Comparison of ENCODE assay signal across 9 cellular contexts in the genomic region with DNA sequence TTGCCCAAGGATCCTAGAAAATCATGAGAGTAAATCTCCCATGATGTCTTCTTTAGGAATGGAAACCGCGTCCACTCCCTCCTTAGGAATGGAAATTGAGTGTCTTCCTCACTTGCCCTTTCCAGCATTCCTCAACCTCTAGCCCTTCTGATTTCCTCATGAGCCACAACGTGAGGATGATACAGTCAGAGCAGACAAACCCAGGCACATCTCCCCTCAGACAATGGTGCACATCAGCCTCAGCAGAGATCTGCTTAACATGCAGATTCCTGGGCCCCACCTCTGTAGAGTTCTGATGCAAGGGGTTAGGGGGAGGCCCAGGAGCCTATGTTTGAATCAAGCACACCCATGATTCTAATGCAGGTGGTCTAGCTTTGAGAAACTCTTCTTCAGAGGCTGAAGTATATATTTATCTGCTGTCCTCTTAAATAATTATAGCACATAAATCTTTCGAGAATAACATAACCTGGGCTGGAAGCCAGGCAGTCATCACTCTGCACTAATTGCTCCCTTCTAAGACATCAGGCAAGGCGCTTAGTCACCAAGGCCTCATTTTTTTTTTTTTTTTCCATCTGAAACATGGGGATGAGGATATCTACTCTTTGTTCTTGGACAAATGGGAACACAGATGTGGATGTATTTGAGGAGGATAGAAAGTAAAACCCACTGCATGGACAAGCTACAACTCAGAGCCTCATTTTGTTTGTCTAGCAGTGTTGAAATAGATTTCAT.
DNase-seq lines count a peak whose midpoint lies in the region; ATAC-seq and TF ChIP-seq lines count a peak whose summit lies in the region.
"Had no signal": no experiment of that assay in that cellular context is flagged by ENCODE, and none has a peak within 500 bp of the region (broad histone marks: within the 10 kb centered on the region; RNA-seq: fewer than 3 reads in every experiment).

No MANE protein-coding gene starts in this region.

- no peak overlapping the region for H3K4me3 Mint-ChIP-seq in glutamatergic neuron (ENCODE audit: unreplicated experiment)
- no peak overlapping the region for H3K4me3 Mint-ChIP-seq in activated naive CD8-positive, alpha-beta T cell treated with anti-CD3 and anti-CD28 coated beads for 36 hours
- H3K4me3 Mint-ChIP-seq: B cell had no signal

- peaks cover 0 to 62% (median 14%) of the 10 kb centered on the region in 9 donors for H3K36me3 ChIP-seq in heart right ventricle

- H3K4me1 Mint-ChIP-seq in glutamatergic neuron (ENCODE audit: low read depth, unreplicated experiment), result peaks cover 32% of the 10 kb centered on the region
- H3K4me1 Mint-ChIP-seq in activated naive CD8-positive, alpha-beta T cell treated with anti-CD3 and anti-CD28 coated beads for 36 hours, result no peaks in the 10 kb centered on the region
- H3K4me1 Mint-ChIP-seq: B cell had no signal

- TF ChIP-seq CTCF in heart right ventricle (IDR thresholded peaks at IDR 0.05) (no peak), glutamatergic neuron (IDR thresholded peaks at IDR 0.05; ENCODE audit: partially characterized antibody, unreplicated experiment) (no peak)

- no peaks in the 10 kb centered on the region for H3K9me3 ChIP-seq in heart right ventricle

- peaks cover 5% of the 10 kb centered on the region for H3K9me3 Mint-ChIP-seq in glutamatergic neuron (ENCODE audit: unreplicated experiment)
- H3K9me3 Mint-ChIP-seq in activated naive CD8-positive, alpha-beta T cell treated with anti-CD3 and anti-CD28 coated beads for 36 hours, result no peaks in the 10 kb centered on the region

- peak overlapping the region in 2 of 10 donors; percentile 8 to 33 for H3K27ac ChIP-seq in heart right ventricle

- ATAC-seq in heart right ventricle, result peak in 5 of 8 donors; percentile 28 to 62 (median 38)
- no peak for ATAC-seq in Right ventricle myocardium inferior
- ATAC-seq in SK-N-SH treated with all-trans-retinoic acid at 6 μM for 48 hours, result peak; percentile 80

- DNase-seq in heart right ventricle (no peak), Right ventricle myocardium inferior (ENCODE audit: missing footprints) (no peak), glutamatergic neuron (no peak), 8988T (no peak), COLO668 (lab: John Stamatoyannopoulos, UW; ENCODE audit: unreplicated experiment) (no peak), GM19238 (ENCODE audit: insufficient read length, low spot score) (no peak)
- DNase-seq in activated naive CD8-positive, alpha-beta T cell treated with anti-CD3 and anti-CD28 coated beads for 36 hours, result no peak

- peaks cover 0 to 27% (median 15%) of the 10 kb centered on the region in 9 donors for H3K4me1 ChIP-seq in heart right ventricle

- WGBS in heart right ventricle, 2 donors, result 64 to 67% methylated on average over 5 of the region's 5 CpGs

- peaks cover 8% of the 10 kb centered on the region for H3K36me3 Mint-ChIP-seq in glutamatergic neuron (ENCODE audit: unreplicated experiment)
- no peaks in the 10 kb centered on the region for H3K36me3 Mint-ChIP-seq in activated naive CD8-positive, alpha-beta T cell treated with anti-CD3 and anti-CD28 coated beads for 36 hours

- intact Hi-C loops in heart right ventricle (cut with DNase I) (loop anchor here in 2 of 10 donors (5.0 to 10.0 kb wide), 2 partner anchors 44 to 109 kb away; no protein-coding TSS in a partner anchor), Right ventricle myocardium inferior (cut with DNase I) (no loop called here)

- peak overlapping the region; percentile 93 for H3K27ac Mint-ChIP-seq in glutamatergic neuron (ENCODE audit: unreplicated experiment)
- no peak overlapping the region for H3K27ac Mint-ChIP-seq in activated naive CD8-positive, alpha-beta T cell treated with anti-CD3 and anti-CD28 coated beads for 36 hours
- H3K27ac Mint-ChIP-seq: B cell had no signal

- H3K4me3 ChIP-seq in heart right ventricle, result no peak overlapping the region

- no peaks in the 10 kb centered on the region for H3K27me3 ChIP-seq in heart right ventricle

- peaks cover 5% of the 10 kb centered on the region for H3K27me3 Mint-ChIP-seq in glutamatergic neuron (ENCODE audit: unreplicated experiment)
- peaks cover 3% of the 10 kb centered on the region for H3K27me3 Mint-ChIP-seq in activated naive CD8-positive, alpha-beta T cell treated with anti-CD3 and anti-CD28 coated beads for 36 hours
- H3K27me3 Mint-ChIP-seq: B cell had no signal

TF ChIP-seq in SK-N-SH treated with all-trans-retinoic acid at 6 μM for 48 hours, 23 proteins besides CTCF, POLR2A, EP300 and RAD21:
- no peak for TF ChIP-seq ZNF565 (CRISPR knock-in tag; conservative IDR thresholded peaks at IDR 0.05; ENCODE audit: low read depth)
- peak; percentile 76 for TF ChIP-seq ISL1 (CRISPR knock-in tag; IDR thresholded peaks at IDR 0.05)
- TF ChIP-seq, protein P1, sequence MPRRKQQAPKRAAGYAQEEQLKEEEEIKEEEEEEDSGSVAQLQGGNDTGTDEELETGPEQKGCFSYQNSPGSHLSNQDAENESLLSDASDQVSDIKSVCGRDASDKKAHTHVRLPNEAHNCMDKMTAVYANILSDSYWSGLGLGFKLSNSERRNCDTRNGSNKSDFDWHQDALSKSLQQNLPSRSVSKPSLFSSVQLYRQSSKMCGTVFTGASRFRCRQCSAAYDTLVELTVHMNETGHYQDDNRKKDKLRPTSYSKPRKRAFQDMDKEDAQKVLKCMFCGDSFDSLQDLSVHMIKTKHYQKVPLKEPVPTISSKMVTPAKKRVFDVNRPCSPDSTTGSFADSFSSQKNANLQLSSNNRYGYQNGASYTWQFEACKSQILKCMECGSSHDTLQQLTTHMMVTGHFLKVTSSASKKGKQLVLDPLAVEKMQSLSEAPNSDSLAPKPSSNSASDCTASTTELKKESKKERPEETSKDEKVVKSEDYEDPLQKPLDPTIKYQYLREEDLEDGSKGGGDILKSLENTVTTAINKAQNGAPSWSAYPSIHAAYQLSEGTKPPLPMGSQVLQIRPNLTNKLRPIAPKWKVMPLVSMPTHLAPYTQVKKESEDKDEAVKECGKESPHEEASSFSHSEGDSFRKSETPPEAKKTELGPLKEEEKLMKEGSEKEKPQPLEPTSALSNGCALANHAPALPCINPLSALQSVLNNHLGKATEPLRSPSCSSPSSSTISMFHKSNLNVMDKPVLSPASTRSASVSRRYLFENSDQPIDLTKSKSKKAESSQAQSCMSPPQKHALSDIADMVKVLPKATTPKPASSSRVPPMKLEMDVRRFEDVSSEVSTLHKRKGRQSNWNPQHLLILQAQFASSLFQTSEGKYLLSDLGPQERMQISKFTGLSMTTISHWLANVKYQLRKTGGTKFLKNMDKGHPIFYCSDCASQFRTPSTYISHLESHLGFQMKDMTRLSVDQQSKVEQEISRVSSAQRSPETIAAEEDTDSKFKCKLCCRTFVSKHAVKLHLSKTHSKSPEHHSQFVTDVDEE (CRISPR knock-in tag; IDR thresholded peaks at IDR 0.05), result no peak
- no peak for TF ChIP-seq GLIS3 (CRISPR knock-in tag; IDR thresholded peaks at IDR 0.05)
TF ChIP-seq in SK-N-SH treated with all-trans-retinoic acid at 6 μM for 48 hours: peak in this region for 1.
